In genomic region chrX:31563792-31564191, GRCh38 we compare ENCODE assay signal across 21 cellular contexts.
"Had no signal": no experiment of that assay in that cellular context is flagged by ENCODE, and none has a peak within 500 bp of the region (broad histone marks: within the 10 kb centered on the region; RNA-seq: fewer than 3 reads in every experiment).

No MANE protein-coding gene starts in this region.

- DNase-seq: cortex of kidney; dorsolateral prefrontal cortex; effector CD8-positive, alpha-beta T cell; heart right ventricle; hypothalamus; islet precursor cell; mammary epithelial cell; mucosa of descending colon; naive thymus-derived CD8-positive, alpha-beta T cell; posterior cingulate gyrus; spleen; stimulated activated CD4-positive, alpha-beta T cell treated with anti-CD3 and anti-CD28 coated beads, Interleukin-15, amount 100 ng/mL, for 24 hours; stimulated activated CD4-positive, alpha-beta T cell treated with anti-CD3 and anti-CD28 coated beads, Interleukin-1b, Interleukin-23, amount 100 ng/mL, for 48 hours; stimulated activated CD4-positive, alpha-beta T cell treated with anti-CD3 and anti-CD28 coated beads, Interleukin-4, amount 100 ng/mL, for 24 hours; stimulated activated naive B cell treated with anti-CD40 and anti-IgM and Interleukin-4, amounts not matched to agents 10 μg/mL and 1 μg/mL and 100 μg/mL, for 72 hours; stimulated activated naive CD8-positive, alpha-beta T cell treated with anti-CD3 and anti-CD28 coated beads, Interleukin-15, amount 100 ng/mL, for 72 hours; testis; upper lobe of right lung had no signal

- ATAC-seq: heart right ventricle; left lobe of liver; mucosa of descending colon; naive thymus-derived CD8-positive, alpha-beta T cell; sciatic nerve; stimulated activated naive B cell treated with anti-CD40 and anti-IgM and Interleukin-4, amounts not matched to agents 10 μg/mL and 1 μg/mL and 100 μg/mL, for 72 hours; stimulated activated naive CD8-positive, alpha-beta T cell treated with anti-CD3 and anti-CD28 coated beads, Interleukin-15, amount 100 ng/mL, for 72 hours; upper lobe of right lung had no signal

- FAIRE-seq: frontal cortex had no signal
